Comparison of ENCODE assay signal across 1 cellular context in genomic region chr10:132084384-132084783, GRCh38. TPM values are rescaled to one million over a fixed set of nuclear protein-coding genes. Genes with fewer than 3 reads are reported as not detected.
"Had no signal": no experiment of that assay in that cellular context is flagged by ENCODE, and none has a peak within 500 bp of the region (broad histone marks: within the 10 kb centered on the region; RNA-seq: fewer than 3 reads in every experiment).

No MANE protein-coding gene starts in this region.

RNA-seq across cellular contexts. Expression of gene JAKMIP3, which starts 18.6 kb away (rescaled TPM):
- total RNA-seq: kidney epithelial cell had no signal
